In genomic region chr3:155356594-155357370, GRCh38 we compare ENCODE assay signal across 13 cellular contexts.
DNase-seq lines count a peak whose midpoint lies in the region; ATAC-seq and TF ChIP-seq lines count a peak whose summit lies in the region.
"Had no signal": no experiment of that assay in that cellular context is flagged by ENCODE, and none has a peak within 500 bp of the region (broad histone marks: within the 10 kb centered on the region; RNA-seq: fewer than 3 reads in every experiment).

No MANE protein-coding gene starts in this region.

- H3K36me3 ChIP-seq in Karpas-422 (ENCODE audit: insufficient read depth, low read length) (no peaks in the 10 kb centered on the region), brain microvascular endothelial cell (replicated peaks) (no peaks in the 10 kb centered on the region)
- H3K36me3 ChIP-seq: pancreas had no signal

- H3K4me1 ChIP-seq in Karpas-422 (ENCODE audit: low read length), result no peaks in the 10 kb centered on the region
- H3K4me1 ChIP-seq: pancreas had no signal

- intact Hi-C loops in activated T-helper 1 cell treated with anti-CD3 and anti-CD28 coated beads, Interleukin-12 subunit alpha, Interleukin-12 subunit beta, Interleukin-2, Interleukin-4 antibody, amounts not matched to agents 30 ng/mL and 10 ng/mL and 1 ng/mL, durations not matched to agents 14 hours and 24 hours and 36 hours (cut with micrococcal nuclease), result no loop called here

- H3K4me3 Mint-ChIP-seq in nephron progenitor cell, result no peak overlapping the region
- no peak overlapping the region for H3K4me3 Mint-ChIP-seq in activated T-helper 1 cell treated with anti-CD3 and anti-CD28 coated beads, Interleukin-12 subunit alpha, Interleukin-12 subunit beta, Interleukin-2, Interleukin-4 antibody, amounts not matched to agents 30 ng/mL and 10 ng/mL and 1 ng/mL, durations not matched to agents 14 hours and 24 hours and 36 hours
- H3K4me3 Mint-ChIP-seq: immature natural killer cell, T-cell had no signal

- in situ Hi-C loops in brain microvascular endothelial cell (cut with HindIII; ENCODE audit: low pct_ligation_motif_present, low sequenced_read_pairs), result no loop called here

- no peak overlapping the region for H3K4me2 ChIP-seq in Karpas-422 (ENCODE audit: low read depth, low read length, poor library complexity, severe bottlenecking)

- peak; percentile 54 for DNase-seq in ELF-1 (ENCODE audit: low read depth, low spot score)
- peak; percentile 55 for DNase-seq in Karpas-422
- DNase-seq in brain microvascular endothelial cell, result no peak
- DNase-seq in nephron progenitor cell, result peak; percentile 4
- no peak for DNase-seq in activated T-helper 1 cell treated with anti-CD3 and anti-CD28 coated beads, Interleukin-12 subunit alpha, Interleukin-12 subunit beta, Interleukin-2, Interleukin-4 antibody, amounts not matched to agents 30 ng/mL and 10 ng/mL and 1 ng/mL, durations not matched to agents 14 hours and 24 hours and 36 hours (ENCODE audit: low spot score)
- DNase-seq in GM19240 (ENCODE audit: insufficient read length, low spot score), result no peak
- no peak for DNase-seq in NCI-H1930 (lab: John Stamatoyannopoulos, UW)
- DNase-seq: DMS53, immature natural killer cell, IMR-90, pancreas, T-cell had no signal

- no peak for ATAC-seq in HG03095 (IDR thresholded peaks at IDR 0.05; ENCODE audit: unreplicated experiment)
- ATAC-seq: pancreas had no signal

- no peak overlapping the region for H3K27ac ChIP-seq in Karpas-422 (ENCODE audit: low read length)
- no peak overlapping the region for H3K27ac ChIP-seq in brain microvascular endothelial cell
- H3K27ac ChIP-seq: pancreas had no signal

- no peaks in the 10 kb centered on the region for H3K4me1 Mint-ChIP-seq in nephron progenitor cell
- H3K4me1 Mint-ChIP-seq in activated T-helper 1 cell treated with anti-CD3 and anti-CD28 coated beads, Interleukin-12 subunit alpha, Interleukin-12 subunit beta, Interleukin-2, Interleukin-4 antibody, amounts not matched to agents 30 ng/mL and 10 ng/mL and 1 ng/mL, durations not matched to agents 14 hours and 24 hours and 36 hours (ENCODE audit: low read depth), result no peaks in the 10 kb centered on the region
- H3K4me1 Mint-ChIP-seq: immature natural killer cell, T-cell had no signal

- H3K79me2 ChIP-seq in Karpas-422 (ENCODE audit: low read length), result no peaks in the 10 kb centered on the region

- H4K20me1 ChIP-seq in Karpas-422 (ENCODE audit: insufficient read depth, low read depth, low read length), result no peaks in the 10 kb centered on the region

- no peak overlapping the region for H3K27ac Mint-ChIP-seq in nephron progenitor cell
- H3K27ac Mint-ChIP-seq in activated T-helper 1 cell treated with anti-CD3 and anti-CD28 coated beads, Interleukin-12 subunit alpha, Interleukin-12 subunit beta, Interleukin-2, Interleukin-4 antibody, amounts not matched to agents 30 ng/mL and 10 ng/mL and 1 ng/mL, durations not matched to agents 14 hours and 24 hours and 36 hours, result no peak overlapping the region
- H3K27ac Mint-ChIP-seq: immature natural killer cell, T-cell had no signal

- no peaks in the 10 kb centered on the region for H3K36me3 Mint-ChIP-seq in nephron progenitor cell (ENCODE audit: low read depth)
- no peaks in the 10 kb centered on the region for H3K36me3 Mint-ChIP-seq in activated T-helper 1 cell treated with anti-CD3 and anti-CD28 coated beads, Interleukin-12 subunit alpha, Interleukin-12 subunit beta, Interleukin-2, Interleukin-4 antibody, amounts not matched to agents 30 ng/mL and 10 ng/mL and 1 ng/mL, durations not matched to agents 14 hours and 24 hours and 36 hours (ENCODE audit: low read depth)
- H3K36me3 Mint-ChIP-seq: immature natural killer cell, T-cell had no signal

- H3K4me3 ChIP-seq in Karpas-422 (ENCODE audit: low read length) (no peak overlapping the region), brain microvascular endothelial cell (ENCODE audit: low read depth, low read length) (no peak overlapping the region)
- H3K4me3 ChIP-seq: pancreas had no signal

- H2AFZ ChIP-seq in Karpas-422 (ENCODE audit: low read length), result no peak overlapping the region

- no peaks in the 10 kb centered on the region for H3K9me2 ChIP-seq in Karpas-422 (replicated peaks; ENCODE audit: insufficient read depth, low read length)

- TF ChIP-seq CTCF in brain microvascular endothelial cell (IDR thresholded peaks at IDR 0.05; ENCODE audit: low read depth, low read length, missing control alignments) (peak; percentile 44), nephron progenitor cell (IDR thresholded peaks at IDR 0.05) (no peak)

- no peaks in the 10 kb centered on the region for H3K27me3 Mint-ChIP-seq in nephron progenitor cell (ENCODE audit: low read depth, poor library complexity)
- peaks cover 3% of the 10 kb centered on the region for H3K27me3 Mint-ChIP-seq in activated T-helper 1 cell treated with anti-CD3 and anti-CD28 coated beads, Interleukin-12 subunit alpha, Interleukin-12 subunit beta, Interleukin-2, Interleukin-4 antibody, amounts not matched to agents 30 ng/mL and 10 ng/mL and 1 ng/mL, durations not matched to agents 14 hours and 24 hours and 36 hours (ENCODE audit: insufficient read depth)

- no peaks in the 10 kb centered on the region for H3K9me3 ChIP-seq in Karpas-422 (ENCODE audit: low read length)
- H3K9me3 ChIP-seq: pancreas had no signal

- no peaks in the 10 kb centered on the region for H3K9me3 Mint-ChIP-seq in nephron progenitor cell
- H3K9me3 Mint-ChIP-seq in activated T-helper 1 cell treated with anti-CD3 and anti-CD28 coated beads, Interleukin-12 subunit alpha, Interleukin-12 subunit beta, Interleukin-2, Interleukin-4 antibody, amounts not matched to agents 30 ng/mL and 10 ng/mL and 1 ng/mL, durations not matched to agents 14 hours and 24 hours and 36 hours, result no peaks in the 10 kb centered on the region
- H3K9me3 Mint-ChIP-seq: T-cell had no signal

- H3K9ac ChIP-seq in Karpas-422 (ENCODE audit: low read length), result no peak overlapping the region

- no peaks in the 10 kb centered on the region for H3K27me3 ChIP-seq in Karpas-422 (ENCODE audit: low read length)
- H3K27me3 ChIP-seq in brain microvascular endothelial cell (replicated peaks), result no peaks in the 10 kb centered on the region
- H3K27me3 ChIP-seq: pancreas had no signal

Comparison
In these comparisons a context has a peak if more than half of its experiments do, and no peak if none do; other contexts are left out.
1. DNase-seq: peak in ELF-1 (single experiment), Karpas-422 (single experiment) and nephron progenitor cell (single experiment); none in brain microvascular endothelial cell (single experiment), activated T-helper 1 cell treated with anti-CD3 and anti-CD28 coated beads, Interleukin-12 subunit alpha, Interleukin-12 subunit beta, Interleukin-2, Interleukin-4 antibody, amounts not matched to agents 30 ng/mL and 10 ng/mL and 1 ng/mL, durations not matched to agents 14 hours and 24 hours and 36 hours (single experiment), GM19240 (single experiment) and NCI-H1930 (0 of 2).